In genomic region chr1:26306290-26307221, GRCh38 we compare ENCODE assay signal across 8 cellular contexts. TPM values are rescaled to one million over a fixed set of nuclear protein-coding genes. Genes with fewer than 3 reads are reported as not detected.
DNase-seq lines count a peak whose midpoint lies in the region; ATAC-seq and TF ChIP-seq lines count a peak whose summit lies in the region.

Gene UBXN11, minus strand, starts transcription at chr1:26306636. Its CDS starts 3,753 bp downstream, at chr1:26302883.

- peak within 1 kb of the TSS; percentile 82 to 88 for H3K4me3 ChIP-seq in cardiac fibroblast (replicated peaks in 1 of 2; ENCODE audit: low read depth in 2 of 2, low read length in 2 of 2)

- peaks cover 23% of the 10 kb centered on the region for H3K4me1 Mint-ChIP-seq in WTC11

- ATAC-seq in GM19025 (IDR thresholded peaks at IDR 0.05; ENCODE audit: low read depth, unreplicated experiment) (peak; percentile 98), HG03280 (IDR thresholded peaks at IDR 0.05; ENCODE audit: unreplicated experiment) (peak; percentile 97), WTC11 (peak; percentile 100)

- DNase-seq in AG09319 (ENCODE audit: extremely low read depth, low read depth), result peak; percentile 71
- peak; percentile 98 for DNase-seq in NCI-H345 (lab: John Stamatoyannopoulos, UW)
- peak; percentile 94 for DNase-seq in WTC11 (ENCODE audit: low spot score)
- peak; percentile 96 for DNase-seq in cardiac fibroblast (ENCODE audit: low read depth in 2 of 2)
- peak; percentile 96 for DNase-seq in iris pigment epithelial cell (ENCODE audit: low read depth)
- peak; percentile 83 to 92 for DNase-seq in stimulated activated CD4-positive, alpha-beta T cell treated with anti-CD3 and anti-CD28 coated beads, Interleukin-12 subunit alpha, Interleukin-12 subunit beta, amount 100 ng/mL, for 24 hours (ENCODE audit: low read depth in 2 of 2)

- no peaks in the 10 kb centered on the region for H3K36me3 Mint-ChIP-seq in WTC11

- H3K4me3 Mint-ChIP-seq in WTC11, result peak within 1 kb of the TSS; percentile 99

- POLR2A ChIA-PET in WTC11 (lab: Charles Lee), result no interaction called here

- no peaks in the 10 kb centered on the region for H3K27me3 Mint-ChIP-seq in WTC11 (ENCODE audit: low read depth)

- no peaks in the 10 kb centered on the region for H3K9me3 Mint-ChIP-seq in WTC11

- H3K27ac Mint-ChIP-seq in WTC11, result peak within 1 kb of the TSS; percentile 96

- CTCF ChIA-PET in WTC11 (lab: Charles Lee), result interaction anchor here (0.7 to 5.2 kb wide), 6 partner anchors 15 to 137 kb away, joined by 3 to 42 read pairs (median 3); partner anchors contain the start of gene ZNF593

- TF ChIP-seq CTCF in AG09319 (IDR thresholded peaks at IDR 0.05; ENCODE audit: low read depth, low read length) (no peak), WTC11 (IDR thresholded peaks at IDR 0.05) (no peak), cardiac fibroblast (IDR thresholded peaks at IDR 0.05; ENCODE audit: low read depth, low read length) (no peak)

TF ChIP-seq in WTC11, 78 proteins besides CTCF, POLR2A, EP300 and RAD21:
- TF ChIP-seq FOXK1 (CRISPR knock-in tag; IDR thresholded peaks at IDR 0.05), result peak; percentile 85
- TF ChIP-seq, protein P1, sequence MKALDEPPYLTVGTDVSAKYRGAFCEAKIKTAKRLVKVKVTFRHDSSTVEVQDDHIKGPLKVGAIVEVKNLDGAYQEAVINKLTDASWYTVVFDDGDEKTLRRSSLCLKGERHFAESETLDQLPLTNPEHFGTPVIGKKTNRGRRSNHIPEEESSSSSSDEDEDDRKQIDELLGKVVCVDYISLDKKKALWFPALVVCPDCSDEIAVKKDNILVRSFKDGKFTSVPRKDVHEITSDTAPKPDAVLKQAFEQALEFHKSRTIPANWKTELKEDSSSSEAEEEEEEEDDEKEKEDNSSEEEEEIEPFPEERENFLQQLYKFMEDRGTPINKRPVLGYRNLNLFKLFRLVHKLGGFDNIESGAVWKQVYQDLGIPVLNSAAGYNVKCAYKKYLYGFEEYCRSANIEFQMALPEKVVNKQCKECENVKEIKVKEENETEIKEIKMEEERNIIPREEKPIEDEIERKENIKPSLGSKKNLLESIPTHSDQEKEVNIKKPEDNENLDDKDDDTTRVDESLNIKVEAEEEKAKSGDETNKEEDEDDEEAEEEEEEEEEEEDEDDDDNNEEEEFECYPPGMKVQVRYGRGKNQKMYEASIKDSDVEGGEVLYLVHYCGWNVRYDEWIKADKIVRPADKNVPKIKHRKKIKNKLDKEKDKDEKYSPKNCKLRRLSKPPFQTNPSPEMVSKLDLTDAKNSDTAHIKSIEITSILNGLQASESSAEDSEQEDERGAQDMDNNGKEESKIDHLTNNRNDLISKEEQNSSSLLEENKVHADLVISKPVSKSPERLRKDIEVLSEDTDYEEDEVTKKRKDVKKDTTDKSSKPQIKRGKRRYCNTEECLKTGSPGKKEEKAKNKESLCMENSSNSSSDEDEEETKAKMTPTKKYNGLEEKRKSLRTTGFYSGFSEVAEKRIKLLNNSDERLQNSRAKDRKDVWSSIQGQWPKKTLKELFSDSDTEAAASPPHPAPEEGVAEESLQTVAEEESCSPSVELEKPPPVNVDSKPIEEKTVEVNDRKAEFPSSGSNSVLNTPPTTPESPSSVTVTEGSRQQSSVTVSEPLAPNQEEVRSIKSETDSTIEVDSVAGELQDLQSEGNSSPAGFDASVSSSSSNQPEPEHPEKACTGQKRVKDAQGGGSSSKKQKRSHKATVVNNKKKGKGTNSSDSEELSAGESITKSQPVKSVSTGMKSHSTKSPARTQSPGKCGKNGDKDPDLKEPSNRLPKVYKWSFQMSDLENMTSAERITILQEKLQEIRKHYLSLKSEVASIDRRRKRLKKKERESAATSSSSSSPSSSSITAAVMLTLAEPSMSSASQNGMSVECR (CRISPR knock-in tag; IDR thresholded peaks at IDR 0.05; ENCODE audit: borderline replicate concordance), result peak; percentile 79; the same call in 1 of the 2 replicates
- TF ChIP-seq, protein P2, sequence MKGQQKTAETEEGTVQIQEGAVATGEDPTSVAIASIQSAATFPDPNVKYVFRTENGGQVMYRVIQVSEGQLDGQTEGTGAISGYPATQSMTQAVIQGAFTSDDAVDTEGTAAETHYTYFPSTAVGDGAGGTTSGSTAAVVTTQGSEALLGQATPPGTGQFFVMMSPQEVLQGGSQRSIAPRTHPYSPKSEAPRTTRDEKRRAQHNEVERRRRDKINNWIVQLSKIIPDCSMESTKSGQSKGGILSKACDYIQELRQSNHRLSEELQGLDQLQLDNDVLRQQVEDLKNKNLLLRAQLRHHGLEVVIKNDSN (CRISPR knock-in tag; IDR thresholded peaks at IDR 0.05), result 0 out of 2 replicates have a peak, but pooled peaks have one; percentile 10
- TF ChIP-seq NFE2L1 (CRISPR knock-in tag; IDR thresholded peaks at IDR 0.05), result no peak
- no peak for TF ChIP-seq TEAD4 (CRISPR knock-in tag; IDR thresholded peaks at IDR 0.05)
- TF ChIP-seq IRF1 (CRISPR knock-in tag; IDR thresholded peaks at IDR 0.05), result 0 out of 2 replicates have a peak, but pooled peaks have one; percentile 51
- TF ChIP-seq MYBL2 (CRISPR knock-in tag; IDR thresholded peaks at IDR 0.05), result 0 out of 2 replicates have a peak, but pooled peaks have one; percentile 69
- 0 out of 2 replicates have a peak, but pooled peaks have one; percentile 53 for TF ChIP-seq FOXP4 (CRISPR knock-in tag; IDR thresholded peaks at IDR 0.05)
- peak; percentile 83 for TF ChIP-seq NFYB (CRISPR knock-in tag; conservative IDR thresholded peaks at IDR 0.05; ENCODE audit: low read depth)

RNA-seq across cellular contexts. Expression of gene UBXN11, which starts in this region (rescaled TPM):
- 12.4 to 14.1 TPM (median 14.1 TPM) in 3 replicates for total RNA-seq in WTC11 (2021)

Comparison
In these comparisons a context has a peak if more than half of its experiments do, and no peak if none do; other contexts are left out.
1. Peak in every context shown above with its lines: DNase-seq, ATAC-seq and H3K4me3 ChIP-seq.